1 cellular context compared by ENCODE assay signal in the genomic region with DNA sequence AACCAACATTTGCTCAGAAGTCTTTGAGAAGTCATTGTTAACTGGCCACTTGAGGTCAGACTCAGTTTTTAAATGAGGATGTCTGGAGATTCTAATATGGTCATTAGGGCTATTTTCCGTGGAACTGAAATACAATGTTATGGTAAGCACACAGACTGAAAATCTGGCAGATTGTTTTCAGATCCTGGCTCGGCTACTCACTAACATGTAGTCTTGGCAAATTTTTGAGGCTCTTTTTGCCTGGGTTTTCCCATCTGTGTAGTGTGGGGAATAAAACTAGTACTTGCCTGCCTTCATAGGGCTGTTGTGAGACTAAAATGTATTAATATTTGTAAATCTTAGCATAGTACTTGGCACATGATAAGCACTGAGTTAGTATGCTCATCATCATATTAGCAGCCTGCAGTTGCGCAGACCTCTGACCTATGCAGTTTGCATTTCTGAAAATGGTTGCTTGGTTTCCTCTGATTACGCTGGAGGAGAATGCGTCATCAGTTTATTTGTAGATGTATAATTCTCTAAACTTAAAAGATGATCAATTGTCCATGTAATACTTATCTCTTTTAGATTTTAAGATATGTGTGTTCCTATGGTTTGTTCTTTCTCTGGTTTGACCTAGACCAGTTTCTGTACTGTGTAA.
TF ChIP-seq lines count a peak whose summit lies in the region.

No MANE protein-coding gene starts in this region.

TF ChIP-seq in IMR-90, 13 proteins besides CTCF, POLR2A, EP300 and RAD21:
- TF ChIP-seq MAZ (IDR thresholded peaks at IDR 0.05; ENCODE audit: borderline replicate concordance, low read depth, low read length) = no peak
- no peak for TF ChIP-seq RCOR1 (IDR thresholded peaks at IDR 0.05; ENCODE audit: insufficient replicate concordance, low read length)
- no peak for TF ChIP-seq SMC3 (IDR thresholded peaks at IDR 0.05; ENCODE audit: low read depth, low read length)
- TF ChIP-seq FOS (IDR thresholded peaks at IDR 0.05; ENCODE audit: low read depth, low read length) = no peak
- no peak for TF ChIP-seq MXI1 (IDR thresholded peaks at IDR 0.05; ENCODE audit: borderline replicate concordance, low read depth, low read length)
- TF ChIP-seq NFE2L2 (IDR thresholded peaks at IDR 0.05; ENCODE audit: low read depth, low read length) = no peak
- TF ChIP-seq MAFK (IDR thresholded peaks at IDR 0.05; ENCODE audit: low read depth, low read length) = no peak
- peak; percentile 38; the same call in 1 of the 2 replicates for TF ChIP-seq CEBPB (IDR thresholded peaks at IDR 0.05; ENCODE audit: low read depth, low read length)
- TF ChIP-seq RFX5 (IDR thresholded peaks at IDR 0.05; ENCODE audit: low read depth, low read length) = no peak
- no peak for TF ChIP-seq USF2 (IDR thresholded peaks at IDR 0.05; ENCODE audit: low read depth, low read length)
- TF ChIP-seq CHD1 (IDR thresholded peaks at IDR 0.05; ENCODE audit: low read depth, low read length) = no peak
- TF ChIP-seq, protein P1, sequence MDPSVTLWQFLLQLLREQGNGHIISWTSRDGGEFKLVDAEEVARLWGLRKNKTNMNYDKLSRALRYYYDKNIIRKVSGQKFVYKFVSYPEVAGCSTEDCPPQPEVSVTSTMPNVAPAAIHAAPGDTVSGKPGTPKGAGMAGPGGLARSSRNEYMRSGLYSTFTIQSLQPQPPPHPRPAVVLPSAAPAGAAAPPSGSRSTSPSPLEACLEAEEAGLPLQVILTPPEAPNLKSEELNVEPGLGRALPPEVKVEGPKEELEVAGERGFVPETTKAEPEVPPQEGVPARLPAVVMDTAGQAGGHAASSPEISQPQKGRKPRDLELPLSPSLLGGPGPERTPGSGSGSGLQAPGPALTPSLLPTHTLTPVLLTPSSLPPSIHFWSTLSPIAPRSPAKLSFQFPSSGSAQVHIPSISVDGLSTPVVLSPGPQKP (IDR thresholded peaks at IDR 0.05; ENCODE audit: borderline replicate concordance, low read depth, low read length) = no peak
- peak; percentile 19; the same call in 1 of the 2 replicates for TF ChIP-seq BHLHE40 (IDR thresholded peaks at IDR 0.05; ENCODE audit: low read depth, low read length)
